ENCODE assay signal across 2 cellular contexts in the genomic region with DNA sequence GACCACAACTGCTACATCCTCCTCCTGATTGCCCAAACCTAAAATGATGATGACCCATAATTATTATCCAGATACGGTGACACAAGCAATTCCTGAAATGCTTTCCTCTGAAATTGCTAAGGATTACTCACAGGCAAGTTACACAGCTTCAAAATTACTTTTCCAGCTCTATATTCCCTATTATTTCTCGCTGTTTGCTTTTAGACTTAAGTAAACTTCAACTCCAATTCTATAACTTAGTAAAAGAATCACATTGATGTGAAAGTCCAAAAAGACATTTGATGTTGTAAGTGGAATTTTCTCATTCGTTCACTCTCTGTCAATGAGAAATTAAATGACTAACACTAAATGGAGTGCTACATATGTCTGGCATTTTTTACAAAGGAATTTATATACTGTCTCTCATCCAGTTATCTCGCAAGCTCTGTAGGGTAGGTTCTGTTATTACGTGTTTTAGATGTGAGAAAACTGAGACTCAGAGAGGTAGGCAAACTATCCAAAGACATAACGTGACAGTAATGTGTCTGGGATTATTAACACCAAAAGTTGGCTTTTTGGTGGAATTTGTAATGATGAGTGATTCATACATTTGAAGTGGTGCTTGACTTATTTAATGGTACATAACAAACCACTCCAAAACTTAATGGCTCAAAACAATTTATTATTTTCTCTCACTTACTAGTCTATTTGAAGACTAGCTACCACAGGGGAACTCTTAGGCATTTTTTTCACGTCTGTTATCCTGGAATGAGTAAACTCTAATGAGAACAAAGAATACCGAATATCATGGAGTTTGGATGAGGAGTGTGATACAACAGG.
TF ChIP-seq lines count a peak whose summit lies in the region.

No MANE protein-coding gene starts in this region.

TF ChIP-seq in GM23338, 12 proteins besides CTCF, POLR2A, EP300 and RAD21:
- TF ChIP-seq CREB1 (CRISPR knock-in tag; IDR thresholded peaks at IDR 0.05; ENCODE audit: low read depth) (no peak), STAT1 (IDR thresholded peaks at IDR 0.05; ENCODE audit: unreplicated experiment) (no peak), JUNB (IDR thresholded peaks at IDR 0.05; ENCODE audit: unreplicated experiment) (no peak), POLR2AphosphoS5 (IDR thresholded peaks at IDR 0.05; ENCODE audit: low read depth) (no peak), ZNF331 (CRISPR knock-in tag; IDR thresholded peaks at IDR 0.05; ENCODE audit: low read depth) (no peak), EZH2phosphoT487 (IDR thresholded peaks at IDR 0.05; ENCODE audit: unreplicated experiment) (no peak), NANOG (IDR thresholded peaks at IDR 0.05; ENCODE audit: borderline replicate concordance) (no peak), ZNF114 (CRISPR knock-in tag; IDR thresholded peaks at IDR 0.05) (no peak)
- TF ChIP-seq, protein P1, sequence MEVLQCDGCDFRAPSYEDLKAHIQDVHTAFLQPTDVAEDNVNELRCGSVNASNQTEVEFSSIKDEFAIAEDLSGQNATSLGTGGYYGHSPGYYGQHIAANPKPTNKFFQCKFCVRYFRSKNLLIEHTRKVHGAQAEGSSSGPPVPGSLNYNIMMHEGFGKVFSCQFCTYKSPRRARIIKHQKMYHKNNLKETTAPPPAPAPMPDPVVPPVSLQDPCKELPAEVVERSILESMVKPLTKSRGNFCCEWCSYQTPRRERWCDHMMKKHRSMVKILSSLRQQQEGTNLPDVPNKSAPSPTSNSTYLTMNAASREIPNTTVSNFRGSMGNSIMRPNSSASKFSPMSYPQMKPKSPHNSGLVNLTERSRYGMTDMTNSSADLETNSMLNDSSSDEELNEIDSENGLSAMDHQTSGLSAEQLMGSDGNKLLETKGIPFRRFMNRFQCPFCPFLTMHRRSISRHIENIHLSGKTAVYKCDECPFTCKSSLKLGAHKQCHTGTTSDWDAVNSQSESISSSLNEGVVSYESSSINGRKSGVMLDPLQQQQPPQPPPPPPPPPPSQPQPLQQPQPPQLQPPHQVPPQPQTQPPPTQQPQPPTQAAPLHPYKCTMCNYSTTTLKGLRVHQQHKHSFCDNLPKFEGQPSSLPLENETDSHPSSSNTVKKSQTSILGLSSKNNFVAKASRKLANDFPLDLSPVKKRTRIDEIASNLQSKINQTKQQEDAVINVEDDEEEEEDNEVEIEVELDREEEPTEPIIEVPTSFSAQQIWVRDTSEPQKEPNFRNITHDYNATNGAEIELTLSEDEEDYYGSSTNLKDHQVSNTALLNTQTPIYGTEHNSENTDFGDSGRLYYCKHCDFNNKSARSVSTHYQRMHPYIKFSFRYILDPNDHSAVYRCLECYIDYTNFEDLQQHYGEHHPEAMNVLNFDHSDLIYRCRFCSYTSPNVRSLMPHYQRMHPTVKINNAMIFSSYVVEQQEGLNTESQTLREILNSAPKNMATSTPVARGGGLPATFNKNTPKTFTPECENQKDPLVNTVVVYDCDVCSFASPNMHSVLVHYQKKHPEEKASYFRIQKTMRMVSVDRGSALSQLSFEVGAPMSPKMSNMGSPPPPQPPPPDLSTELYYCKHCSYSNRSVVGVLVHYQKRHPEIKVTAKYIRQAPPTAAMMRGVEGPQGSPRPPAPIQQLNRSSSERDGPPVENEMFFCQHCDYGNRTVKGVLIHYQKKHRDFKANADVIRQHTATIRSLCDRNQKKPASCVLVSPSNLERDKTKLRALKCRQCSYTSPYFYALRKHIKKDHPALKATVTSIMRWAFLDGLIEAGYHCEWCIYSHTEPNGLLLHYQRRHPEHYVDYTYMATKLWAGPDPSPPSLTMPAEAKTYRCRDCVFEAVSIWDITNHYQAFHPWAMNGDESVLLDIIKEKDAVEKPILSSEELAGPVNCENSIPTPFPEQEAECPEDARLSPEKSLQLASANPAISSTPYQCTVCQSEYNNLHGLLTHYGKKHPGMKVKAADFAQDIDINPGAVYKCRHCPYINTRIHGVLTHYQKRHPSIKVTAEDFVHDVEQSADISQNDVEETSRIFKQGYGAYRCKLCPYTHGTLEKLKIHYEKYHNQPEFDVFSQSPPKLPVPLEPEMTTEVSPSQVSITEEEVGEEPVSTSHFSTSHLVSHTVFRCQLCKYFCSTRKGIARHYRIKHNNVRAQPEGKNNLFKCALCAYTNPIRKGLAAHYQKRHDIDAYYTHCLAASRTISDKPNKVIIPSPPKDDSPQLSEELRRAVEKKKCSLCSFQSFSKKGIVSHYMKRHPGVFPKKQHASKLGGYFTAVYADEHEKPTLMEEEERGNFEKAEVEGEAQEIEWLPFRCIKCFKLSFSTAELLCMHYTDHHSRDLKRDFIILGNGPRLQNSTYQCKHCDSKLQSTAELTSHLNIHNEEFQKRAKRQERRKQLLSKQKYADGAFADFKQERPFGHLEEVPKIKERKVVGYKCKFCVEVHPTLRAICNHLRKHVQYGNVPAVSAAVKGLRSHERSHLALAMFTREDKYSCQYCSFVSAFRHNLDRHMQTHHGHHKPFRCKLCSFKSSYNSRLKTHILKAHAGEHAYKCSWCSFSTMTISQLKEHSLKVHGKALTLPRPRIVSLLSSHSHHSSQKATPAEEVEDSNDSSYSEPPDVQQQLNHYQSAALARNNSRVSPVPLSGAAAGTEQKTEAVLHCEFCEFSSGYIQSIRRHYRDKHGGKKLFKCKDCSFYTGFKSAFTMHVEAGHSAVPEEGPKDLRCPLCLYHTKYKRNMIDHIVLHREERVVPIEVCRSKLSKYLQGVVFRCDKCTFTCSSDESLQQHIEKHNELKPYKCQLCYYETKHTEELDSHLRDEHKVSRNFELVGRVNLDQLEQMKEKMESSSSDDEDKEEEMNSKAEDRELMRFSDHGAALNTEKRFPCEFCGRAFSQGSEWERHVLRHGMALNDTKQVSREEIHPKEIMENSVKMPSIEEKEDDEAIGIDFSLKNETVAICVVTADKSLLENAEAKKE (CRISPR knock-in tag; IDR thresholded peaks at IDR 0.05) = no peak
- TF ChIP-seq, protein P2, sequence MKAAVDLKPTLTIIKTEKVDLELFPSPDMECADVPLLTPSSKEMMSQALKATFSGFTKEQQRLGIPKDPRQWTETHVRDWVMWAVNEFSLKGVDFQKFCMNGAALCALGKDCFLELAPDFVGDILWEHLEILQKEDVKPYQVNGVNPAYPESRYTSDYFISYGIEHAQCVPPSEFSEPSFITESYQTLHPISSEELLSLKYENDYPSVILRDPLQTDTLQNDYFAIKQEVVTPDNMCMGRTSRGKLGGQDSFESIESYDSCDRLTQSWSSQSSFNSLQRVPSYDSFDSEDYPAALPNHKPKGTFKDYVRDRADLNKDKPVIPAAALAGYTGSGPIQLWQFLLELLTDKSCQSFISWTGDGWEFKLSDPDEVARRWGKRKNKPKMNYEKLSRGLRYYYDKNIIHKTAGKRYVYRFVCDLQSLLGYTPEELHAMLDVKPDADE (IDR thresholded peaks at IDR 0.05) = no peak

TF ChIP-seq in SK-N-SH, 30 proteins besides CTCF, POLR2A, EP300 and RAD21:
- TF ChIP-seq CHD2 (IDR thresholded peaks at IDR 0.05; ENCODE audit: low read length, partially characterized antibody) (no peak), TCF12 (IDR thresholded peaks at IDR 0.05) (peak; percentile 18; the same call in 1 of the 2 replicates), FOSL2 (IDR thresholded peaks at IDR 0.05; ENCODE audit: borderline replicate concordance, low read depth) (peak; percentile 36; the same call in 1 of the 2 replicates), JUND (IDR thresholded peaks at IDR 0.05) (peak; percentile 11; the same call in 1 of the 2 replicates)
- TF ChIP-seq, protein P3, sequence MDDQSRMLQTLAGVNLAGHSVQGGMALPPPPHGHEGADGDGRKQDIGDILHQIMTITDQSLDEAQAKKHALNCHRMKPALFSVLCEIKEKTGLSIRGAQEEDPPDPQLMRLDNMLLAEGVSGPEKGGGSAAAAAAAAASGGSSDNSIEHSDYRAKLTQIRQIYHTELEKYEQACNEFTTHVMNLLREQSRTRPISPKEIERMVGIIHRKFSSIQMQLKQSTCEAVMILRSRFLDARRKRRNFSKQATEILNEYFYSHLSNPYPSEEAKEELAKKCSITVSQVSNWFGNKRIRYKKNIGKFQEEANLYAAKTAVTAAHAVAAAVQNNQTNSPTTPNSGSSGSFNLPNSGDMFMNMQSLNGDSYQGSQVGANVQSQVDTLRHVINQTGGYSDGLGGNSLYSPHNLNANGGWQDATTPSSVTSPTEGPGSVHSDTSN (IDR thresholded peaks at IDR 0.05) = no peak
